In genomic region chr17:82392209-82392920, GRCh38 we compare ENCODE assay signal across 24 cellular contexts. TPM values are rescaled to one million over a fixed set of nuclear protein-coding genes. Genes with fewer than 3 reads are reported as not detected.
DNase-seq lines count a peak whose midpoint lies in the region; ATAC-seq and TF ChIP-seq lines count a peak whose summit lies in the region.
"Had no signal": no experiment of that assay in that cellular context is flagged by ENCODE, and none has a peak within 500 bp of the region (broad histone marks: within the 10 kb centered on the region; RNA-seq: fewer than 3 reads in every experiment).

No MANE protein-coding gene starts in this region.

- H3K4me3 ChIP-seq in RWPE2 (ENCODE audit: severe bottlenecking): no peak overlapping the region
- no peak overlapping the region for H3K4me3 ChIP-seq in hepatocyte
- H3K4me3 ChIP-seq in effector memory CD4-positive, alpha-beta T cell (ENCODE audit: insufficient read depth, low read depth, low read length, poor library complexity, severe bottlenecking): no peak overlapping the region
- H3K4me3 ChIP-seq: A549, K562, SJCRH30 had no signal

- no peaks in the 10 kb centered on the region for H3K4me1 Mint-ChIP-seq in stimulated activated naive CD8-positive, alpha-beta T cell treated with anti-CD3 and anti-CD28 coated beads, Interleukin-15, Interleukin-2, amounts not matched to agents 100 ng/mL and 50 ng/mL, for 24 hours (ENCODE audit: low read depth)
- peaks cover 15% of the 10 kb centered on the region for H3K4me1 Mint-ChIP-seq in osteocyte (ENCODE audit: unreplicated experiment)
- H3K4me1 Mint-ChIP-seq in immature natural killer cell: no peaks in the 10 kb centered on the region

- no peak for ATAC-seq in stimulated activated naive CD8-positive, alpha-beta T cell treated with anti-CD3 and anti-CD28 coated beads, Interleukin-15, Interleukin-2, amounts not matched to agents 100 U/mL and 50 U/mL, for 24 hours
- no peak for ATAC-seq in RWPE2 (ENCODE audit: low read depth)
- ATAC-seq: A549, HCT116, K562, Panc1 had no signal

- H3K27me3 Mint-ChIP-seq in stimulated activated naive CD8-positive, alpha-beta T cell treated with anti-CD3 and anti-CD28 coated beads, Interleukin-15, Interleukin-2, amounts not matched to agents 100 ng/mL and 50 ng/mL, for 24 hours: no peaks in the 10 kb centered on the region
- H3K27me3 Mint-ChIP-seq in osteocyte (ENCODE audit: unreplicated experiment): peaks cover 5% of the 10 kb centered on the region
- peaks cover 0 to 9% (median 2%) of the 10 kb centered on the region in 3 donors for H3K27me3 Mint-ChIP-seq in immature natural killer cell (ENCODE audit: low read depth in 3 of 3)

- TF ChIP-seq CTCF in RWPE2 (IDR thresholded peaks at IDR 0.05; ENCODE audit: poor library complexity, severe bottlenecking) (no peak), hepatocyte (IDR thresholded peaks at IDR 0.05; ENCODE audit: poor library complexity) (no peak), osteocyte (IDR thresholded peaks at IDR 0.05) (no peak)

- no peak for DNase-seq in stimulated activated naive CD8-positive, alpha-beta T cell treated with anti-CD3 and anti-CD28 coated beads, Interleukin-15, Interleukin-2, amounts not matched to agents 100 U/mL and 50 U/mL, for 24 hours
- DNase-seq in RWPE2 (ENCODE audit: low spot score) (peak; percentile 66), hepatocyte (ENCODE audit: low spot score) (peak; percentile 2), osteocyte (ENCODE audit: extremely low spot score, unreplicated experiment) (peak; percentile 82), ACHN (no peak), immature natural killer cell (no peak)
- DNase-seq in effector memory CD4-positive, alpha-beta T cell: no peak
- DNase-seq: CD8-positive, alpha-beta memory T cell; DMS 273 treated with DMSO at 0.1 percent for 48 hours; DMS79; EL; GF-D8; NCI-H2029; NCI-H526 treated with DMSO at 0.1 percent for 48 hours; SJCRH30 had no signal

- H3K4me3 Mint-ChIP-seq in stimulated activated naive CD8-positive, alpha-beta T cell treated with anti-CD3 and anti-CD28 coated beads, Interleukin-15, Interleukin-2, amounts not matched to agents 100 ng/mL and 50 ng/mL, for 24 hours: no peak overlapping the region
- H3K4me3 Mint-ChIP-seq in osteocyte (ENCODE audit: unreplicated experiment): no peak overlapping the region
- no peak overlapping the region for H3K4me3 Mint-ChIP-seq in immature natural killer cell
- H3K4me3 Mint-ChIP-seq: CD14-positive monocyte had no signal

- 89% methylated on average over 28 of the region's 28 CpGs for WGBS in hepatocyte (ENCODE audit: low lambda C conversion rate, missing lambda C conversion rate)

- peaks cover 10% of the 10 kb centered on the region for H3K36me3 Mint-ChIP-seq in stimulated activated naive CD8-positive, alpha-beta T cell treated with anti-CD3 and anti-CD28 coated beads, Interleukin-15, Interleukin-2, amounts not matched to agents 100 ng/mL and 50 ng/mL, for 24 hours (ENCODE audit: low read depth)
- H3K36me3 Mint-ChIP-seq in osteocyte (ENCODE audit: unreplicated experiment) (peaks cover 8% of the 10 kb centered on the region), immature natural killer cell (peaks cover 4 to 16% (median 9%) of the 10 kb centered on the region in 3 donors)

- H2AFZ ChIP-seq in hepatocyte: no peak overlapping the region

- in situ Hi-C loops in ACHN (cut with HindIII; ENCODE audit: low pct_ligation_motif_present, low pct_unique_long_range_greater_than_20kb, low sequenced_read_pairs): no loop called here

- no peak overlapping the region for H3K4me2 ChIP-seq in hepatocyte
- H3K4me2 ChIP-seq: A549 had no signal

- no peaks in the 10 kb centered on the region for H4K20me1 ChIP-seq in hepatocyte (ENCODE audit: insufficient read depth, poor library complexity, severe bottlenecking)

- H3K36me3 ChIP-seq in RWPE2 (ENCODE audit: low read depth) (no peaks in the 10 kb centered on the region), hepatocyte (replicated peaks; ENCODE audit: insufficient read depth, low read depth) (no peaks in the 10 kb centered on the region)
- peaks cover 16% of the 10 kb centered on the region for H3K36me3 ChIP-seq in effector memory CD4-positive, alpha-beta T cell (ENCODE audit: control insufficient read depth, insufficient read depth, low read length)

- H3K27ac Mint-ChIP-seq in stimulated activated naive CD8-positive, alpha-beta T cell treated with anti-CD3 and anti-CD28 coated beads, Interleukin-15, Interleukin-2, amounts not matched to agents 100 ng/mL and 50 ng/mL, for 24 hours: peak overlapping the region; percentile 31
- H3K27ac Mint-ChIP-seq in osteocyte (ENCODE audit: unreplicated experiment) (no peak overlapping the region), immature natural killer cell (no peak overlapping the region)
- H3K27ac Mint-ChIP-seq: CD8-positive, alpha-beta memory T cell had no signal

- H3K4me1 ChIP-seq in RWPE2 (ENCODE audit: insufficient read depth, poor library complexity, severe bottlenecking) (no peaks in the 10 kb centered on the region), hepatocyte (ENCODE audit: insufficient read depth) (no peaks in the 10 kb centered on the region)
- H3K4me1 ChIP-seq in effector memory CD4-positive, alpha-beta T cell (ENCODE audit: control insufficient read depth, insufficient read depth, low read length, poor library complexity, severe bottlenecking): no peaks in the 10 kb centered on the region

- H3K9me3 Mint-ChIP-seq in stimulated activated naive CD8-positive, alpha-beta T cell treated with anti-CD3 and anti-CD28 coated beads, Interleukin-15, Interleukin-2, amounts not matched to agents 100 ng/mL and 50 ng/mL, for 24 hours: no peaks in the 10 kb centered on the region
- no peaks in the 10 kb centered on the region for H3K9me3 Mint-ChIP-seq in osteocyte (ENCODE audit: unreplicated experiment)
- no peaks in the 10 kb centered on the region for H3K9me3 Mint-ChIP-seq in immature natural killer cell
- H3K9me3 Mint-ChIP-seq: CD8-positive, alpha-beta memory T cell had no signal

- no peaks in the 10 kb centered on the region for H3K79me2 ChIP-seq in hepatocyte

- H3K9me2 ChIP-seq in hepatocyte (replicated peaks; ENCODE audit: insufficient read depth): no peaks in the 10 kb centered on the region

- no peaks in the 10 kb centered on the region for H3K9me3 ChIP-seq in RWPE2 (ENCODE audit: severe bottlenecking)
- no peaks in the 10 kb centered on the region for H3K9me3 ChIP-seq in hepatocyte (ENCODE audit: low read depth)
- no peaks in the 10 kb centered on the region for H3K9me3 ChIP-seq in effector memory CD4-positive, alpha-beta T cell (ENCODE audit: control insufficient read depth, low read length)
- H3K9me3 ChIP-seq: A549, SJCRH30 had no signal

- H3K27me3 ChIP-seq in RWPE2 (ENCODE audit: insufficient read depth, poor library complexity, severe bottlenecking): no peaks in the 10 kb centered on the region
- no peaks in the 10 kb centered on the region for H3K27me3 ChIP-seq in hepatocyte
- H3K27me3 ChIP-seq in effector memory CD4-positive, alpha-beta T cell (replicated peaks; ENCODE audit: control insufficient read depth, insufficient read depth, low read length, poor library complexity, severe bottlenecking): no peaks in the 10 kb centered on the region

- H3K27ac ChIP-seq in RWPE2 (ENCODE audit: poor library complexity, severe bottlenecking): no peak overlapping the region
- no peak overlapping the region for H3K27ac ChIP-seq in hepatocyte
- no peak overlapping the region for H3K27ac ChIP-seq in effector memory CD4-positive, alpha-beta T cell (ENCODE audit: insufficient read depth, low read length, poor library complexity, severe bottlenecking)
- H3K27ac ChIP-seq: A549, SJCRH30 had no signal

RNA-seq across cellular contexts. Expression of gene UTS2R, which starts 20.8 kb away (rescaled TPM):
- total RNA-seq in hepatocyte: 0.10 TPM in 1 of 2 replicates, not detected in the other
- polyA plus RNA-seq in hepatocyte: not detected in 2 replicates
- not detected in 2 replicates for total RNA-seq in osteocyte
- polyA plus RNA-seq in immature natural killer cell: not detected
- total RNA-seq: CD8-positive, alpha-beta memory T cell; H1; MCF 10A; NCI-H460 had no signal
- polyA plus RNA-seq: A549; CD14-positive monocyte; CD8-positive, alpha-beta memory T cell; K562 had no signal

RNA-seq across cellular contexts. Expression of gene HEXD, which starts 25.8 kb away (rescaled TPM):
- total RNA-seq in hepatocyte (27.7 and 32.6 TPM in 2 replicates), osteocyte (21.9 and 26.5 TPM in 2 replicates)
- polyA plus RNA-seq in hepatocyte (46.0 and 58.0 TPM in 2 replicates), immature natural killer cell (10 to 100 TPM; 12.7 to 18.8 (median 15.2) TPM)

RNA-seq across cellular contexts. Expression of gene OGFOD3, which starts 26.0 kb away (rescaled TPM):
- total RNA-seq in hepatocyte: 30.5 and 33.4 TPM in 2 replicates
- 25.4 and 25.7 TPM in 2 replicates for polyA plus RNA-seq in hepatocyte
- total RNA-seq in osteocyte: 30.7 and 32.8 TPM in 2 replicates
- polyA plus RNA-seq in immature natural killer cell: 10 to 100 TPM; 29.3 to 43.5 (median 39.8) TPM

RNA-seq across cellular contexts. Expression of gene TEX19, which starts 33.3 kb away (rescaled TPM):
- total RNA-seq in hepatocyte (not detected in 2 replicates), osteocyte (not detected in 2 replicates)
- polyA plus RNA-seq in hepatocyte (not detected in 2 replicates), immature natural killer cell (not detected)
- total RNA-seq: CD8-positive, alpha-beta memory T cell; MCF 10A had no signal
- polyA plus RNA-seq: CD14-positive monocyte; CD8-positive, alpha-beta memory T cell had no signal

RNA-seq across cellular contexts. Expression of gene CYBC1, which starts 58.2 kb away (rescaled TPM):
- total RNA-seq in hepatocyte: 61.9 and 64.6 TPM in 2 replicates
- 76.6 and 81.6 TPM in 2 replicates for polyA plus RNA-seq in hepatocyte
- 69.8 and 78.7 TPM in 2 replicates for total RNA-seq in osteocyte
- 100 to 1,000 TPM; 182 to 246 (median 243) TPM for polyA plus RNA-seq in immature natural killer cell

Comparison
In these comparisons a context has a peak if more than half of its experiments do, and no peak if none do; other contexts are left out.
1. DNase-seq: peak in RWPE2 (single experiment), hepatocyte (single experiment) and osteocyte (single experiment); none in stimulated activated naive CD8-positive, alpha-beta T cell treated with anti-CD3 and anti-CD28 coated beads, Interleukin-15, Interleukin-2, amounts not matched to agents 100 U/mL and 50 U/mL, for 24 hours (single experiment), ACHN (single experiment), immature natural killer cell (0 of 3) and effector memory CD4-positive, alpha-beta T cell (0 of 3).